In the genomic region with DNA sequence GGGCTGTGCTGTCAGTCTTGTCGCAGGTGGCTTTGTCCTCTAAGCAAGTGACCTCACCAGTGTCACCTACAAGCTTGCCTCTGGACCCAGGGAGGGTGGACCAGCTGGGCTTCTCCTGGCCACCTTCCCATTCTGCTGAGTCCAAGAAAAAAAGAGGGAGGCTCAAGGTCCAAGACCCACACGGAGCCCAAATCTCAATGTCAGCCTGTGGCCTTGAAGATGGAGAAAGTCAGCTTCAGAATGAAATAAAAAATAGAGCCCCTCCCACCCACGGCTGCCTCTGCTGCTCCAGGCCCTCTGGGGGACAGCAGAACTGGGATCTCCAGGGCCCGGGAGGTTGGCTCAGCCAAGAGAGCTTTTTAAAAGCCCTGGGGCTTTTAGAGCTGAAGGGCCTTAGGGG, we compare ENCODE assay signal across 21 cellular contexts.
DNase-seq lines count a peak whose midpoint lies in the region; ATAC-seq and TF ChIP-seq lines count a peak whose summit lies in the region.
"Had no signal": no experiment of that assay in that cellular context is flagged by ENCODE, and none has a peak within 500 bp of the region (broad histone marks: within the 10 kb centered on the region; RNA-seq: fewer than 3 reads in every experiment).

No MANE protein-coding gene starts in this region.

- no peaks in the 10 kb centered on the region for H3K27me3 ChIP-seq in GM23338 (ENCODE audit: insufficient read depth)
- no peaks in the 10 kb centered on the region for H3K27me3 ChIP-seq in gastroesophageal sphincter
- H3K27me3 ChIP-seq in stomach smooth muscle (ENCODE audit: control insufficient read depth in 1 of 2, insufficient read depth in 2 of 2, low read length in 2 of 2): no peaks in the 10 kb centered on the region
- H3K27me3 ChIP-seq: breast epithelium, left lung had no signal

- H3K27me3 Mint-ChIP-seq in GM23338 (ENCODE audit: insufficient read depth, low read depth, poor library complexity): peaks cover 8% of the 10 kb centered on the region
- H3K27me3 Mint-ChIP-seq in nephron (ENCODE audit: low read depth): no peaks in the 10 kb centered on the region
- H3K27me3 Mint-ChIP-seq: activated naive CD8-positive, alpha-beta T cell treated with anti-CD3 and anti-CD28 coated beads, Interleukin-2, amount 10 ng/mL, durations not matched to agents 7 days and 5 days had no signal

- no peaks in the 10 kb centered on the region for H3K79me2 ChIP-seq in GM23338 (replicated peaks; ENCODE audit: insufficient read depth)

- H4K20me1 ChIP-seq in GM23338 (replicated peaks; ENCODE audit: insufficient read depth): no peaks in the 10 kb centered on the region

- no peak for TF ChIP-seq EP300 in gastroesophageal sphincter (IDR thresholded peaks at IDR 0.05)

- no peak for DNase-seq in GM23338 (ENCODE audit: low spot score)
- no peak for DNase-seq in NCI-H526 (lab: John Stamatoyannopoulos, UW)
- DNase-seq in NCI-H1930 (lab: John Stamatoyannopoulos, UW): no peak
- DNase-seq in NCI-H2107 (lab: John Stamatoyannopoulos, UW): no peak
- DNase-seq in GM13977 (ENCODE audit: low spot score): no peak
- DNase-seq: activated naive CD8-positive, alpha-beta T cell treated with anti-CD3 and anti-CD28 coated beads, Interleukin-2, amount 10 ng/mL, durations not matched to agents 7 days and 5 days; dermis blood vessel endothelial cell; H7; left lung; naive thymus-derived CD8-positive, alpha-beta T cell; NCI-H1105 treated with DMSO at 0.1 percent for 48 hours; stimulated activated CD4-positive, alpha-beta T cell treated with anti-CD3 and anti-CD28 coated beads, Interleukin-15, amount 100 ng/mL, for 24 hours; stimulated activated naive B cell treated with anti-CD40 and anti-IgM and Interleukin-4, amounts not matched to agents 10 μg/mL and 1 μg/mL and 100 μg/mL, for 72 hours had no signal

- TF ChIP-seq CTCF in GM23338 (conservative IDR thresholded peaks at IDR 0.05; ENCODE audit: low read depth in 2 of 2): no peak
- no peak for TF ChIP-seq CTCF in gastroesophageal sphincter (IDR thresholded peaks at IDR 0.05)
- no peak for TF ChIP-seq CTCF in nephron (IDR thresholded peaks at IDR 0.05; ENCODE audit: unreplicated experiment in 3 of 3)
- TF ChIP-seq CTCF in GM13977 (IDR thresholded peaks at IDR 0.05; ENCODE audit: extremely low read depth, insufficient read depth, missing control alignments): no peak

- ATAC-seq in GM23338 (peak; percentile 18; the same call in 2 of the 3 replicates), gastroesophageal sphincter (no peak)
- ATAC-seq: left lung; naive thymus-derived CD8-positive, alpha-beta T cell; stimulated activated naive B cell treated with anti-CD40 and anti-IgM and Interleukin-4, amounts not matched to agents 10 μg/mL and 1 μg/mL and 100 μg/mL, for 72 hours had no signal

- no peak overlapping the region for H3K4me2 ChIP-seq in GM23338

- H3K27ac ChIP-seq in GM23338 (ENCODE audit: low read depth) (no peak overlapping the region), gastroesophageal sphincter (peak overlapping the region; percentile 31 to 93 (median 90)), stomach smooth muscle (ENCODE audit: low read length) (peak overlapping the region; percentile 82)
- H3K27ac ChIP-seq: C4-2B, epithelial cell of prostate had no signal

- H3K9ac ChIP-seq in stomach smooth muscle (ENCODE audit: low read length in 2 of 2): no peak overlapping the region

- H3K4me3 ChIP-seq in GM23338: no peak overlapping the region
- H3K4me3 ChIP-seq in gastroesophageal sphincter: peak overlapping the region in 1 of 2 donors; percentile 42
- H3K4me3 ChIP-seq in stomach smooth muscle (ENCODE audit: low read length in 2 of 2): peak overlapping the region in 1 of 2 donors; percentile 69

- H3K4me1 ChIP-seq in GM23338 (ENCODE audit: insufficient read depth): 0 out of 2 replicates have a peak, but pooled peaks cover 3% of the 10 kb centered on the region
- H3K4me1 ChIP-seq in gastroesophageal sphincter: peaks cover 17 to 100% (median 91%) of the 10 kb centered on the region in 3 donors
- H3K4me1 ChIP-seq in stomach smooth muscle (ENCODE audit: control insufficient read depth, insufficient read depth, low read length): peaks cover 97% of the 10 kb centered on the region

- no peak overlapping the region for H3K27ac Mint-ChIP-seq in GM23338
- no peak overlapping the region for H3K27ac Mint-ChIP-seq in nephron
- H3K27ac Mint-ChIP-seq: activated naive CD8-positive, alpha-beta T cell treated with anti-CD3 and anti-CD28 coated beads, Interleukin-2, amount 10 ng/mL, durations not matched to agents 7 days and 5 days; activated T-helper 2 cell treated with anti-CD3 and anti-CD28 coated beads, Interferon-gamma antibody, Interleukin-2, Interleukin-4, amounts not matched to agents 10 μg/mL and 5 μg/mL and 100 μg/mL, durations not matched to agents 14 hours and 24 hours and 36 hours; naive thymus-derived CD8-positive, alpha-beta T cell; progenitor cell of endocrine pancreas; stimulated activated naive B cell treated with anti-CD40 and anti-IgM and Interleukin-4, amounts not matched to agents 10 μg/mL and 1 μg/mL and 100 μg/mL, for 72 hours had no signal

- H3K4me3 Mint-ChIP-seq in GM23338: no peak overlapping the region
- H3K4me3 Mint-ChIP-seq in nephron: peak overlapping the region; percentile 8 to 90 (median 23)
- H3K4me3 Mint-ChIP-seq: activated naive CD8-positive, alpha-beta T cell treated with anti-CD3 and anti-CD28 coated beads, Interleukin-2, amount 10 ng/mL, durations not matched to agents 7 days and 5 days; naive thymus-derived CD8-positive, alpha-beta T cell; stimulated activated naive B cell treated with anti-CD40 and anti-IgM and Interleukin-4, amounts not matched to agents 10 μg/mL and 1 μg/mL and 100 μg/mL, for 72 hours had no signal

- H3K4me1 Mint-ChIP-seq in GM23338: peaks cover 31% of the 10 kb centered on the region
- peaks cover 55% of the 10 kb centered on the region for H3K4me1 Mint-ChIP-seq in nephron
- H3K4me1 Mint-ChIP-seq: activated naive CD8-positive, alpha-beta T cell treated with anti-CD3 and anti-CD28 coated beads, Interleukin-2, amount 10 ng/mL, durations not matched to agents 7 days and 5 days; naive thymus-derived CD8-positive, alpha-beta T cell had no signal

- H3F3A ChIP-seq in GM23338 (replicated peaks; ENCODE audit: low read depth): no peaks in the 10 kb centered on the region

- no peak overlapping the region for H2AFZ ChIP-seq in GM23338

- no peaks in the 10 kb centered on the region for H3K9me3 ChIP-seq in gastroesophageal sphincter
- no peaks in the 10 kb centered on the region for H3K9me3 ChIP-seq in stomach smooth muscle (ENCODE audit: control insufficient read depth in 2 of 2, low read length in 2 of 2)
- H3K9me3 ChIP-seq: breast epithelium, left lung had no signal

- H3K9me3 Mint-ChIP-seq in GM23338 (no peaks in the 10 kb centered on the region), nephron (no peaks in the 10 kb centered on the region)
- H3K9me3 Mint-ChIP-seq: activated naive CD8-positive, alpha-beta T cell treated with anti-CD3 and anti-CD28 coated beads, Interleukin-2, amount 10 ng/mL, durations not matched to agents 7 days and 5 days; activated T-helper 2 cell treated with anti-CD3 and anti-CD28 coated beads, Interferon-gamma antibody, Interleukin-2, Interleukin-4, amounts not matched to agents 10 μg/mL and 5 μg/mL and 100 μg/mL, durations not matched to agents 14 hours and 24 hours and 36 hours; naive thymus-derived CD8-positive, alpha-beta T cell; stimulated activated naive B cell treated with anti-CD40 and anti-IgM and Interleukin-4, amounts not matched to agents 10 μg/mL and 1 μg/mL and 100 μg/mL, for 72 hours had no signal

- 0% methylated on average over 3 of the region's 4 CpGs; no CpG with 5 or more reads in 1 of the 2 donors for WGBS in gastroesophageal sphincter (ENCODE audit: low coverage in 1 of 2), 2 donors

- H3K36me3 Mint-ChIP-seq in GM23338 (ENCODE audit: low read depth) (no peaks in the 10 kb centered on the region), nephron (ENCODE audit: low read depth) (peaks cover 20% of the 10 kb centered on the region)
- H3K36me3 Mint-ChIP-seq: activated naive CD8-positive, alpha-beta T cell treated with anti-CD3 and anti-CD28 coated beads, Interleukin-2, amount 10 ng/mL, durations not matched to agents 7 days and 5 days; naive thymus-derived CD8-positive, alpha-beta T cell; stimulated activated naive B cell treated with anti-CD40 and anti-IgM and Interleukin-4, amounts not matched to agents 10 μg/mL and 1 μg/mL and 100 μg/mL, for 72 hours had no signal

- H3K9me2 ChIP-seq in GM23338 (ENCODE audit: insufficient read depth): no peaks in the 10 kb centered on the region

- no peak for TF ChIP-seq POLR2A in gastroesophageal sphincter (IDR thresholded peaks at IDR 0.05)

- H3K36me3 ChIP-seq in GM23338 (ENCODE audit: insufficient read depth) (no peaks in the 10 kb centered on the region), gastroesophageal sphincter (peaks cover 0 to 96% of the 10 kb centered on the region in 2 donors), stomach smooth muscle (ENCODE audit: control insufficient read depth in 2 of 2, insufficient read depth in 2 of 2, low read length in 2 of 2) (peaks cover 47 to 58% of the 10 kb centered on the region in 2 donors)
- H3K36me3 ChIP-seq: breast epithelium had no signal

- in situ Hi-C loops in GM13977 (cut with MboI; ENCODE audit: low pct_unique_long_range_greater_than_20kb, low sequenced_read_pairs, unreplicated experiment): no loop called here

TF ChIP-seq in GM23338, 12 proteins besides CTCF, POLR2A, EP300 and RAD21:
- TF ChIP-seq NANOG (IDR thresholded peaks at IDR 0.05; ENCODE audit: borderline replicate concordance) (no peak), EZH2phosphoT487 (IDR thresholded peaks at IDR 0.05; ENCODE audit: unreplicated experiment) (no peak)
